ENCODE assay signal across 8 cellular contexts in genomic region chr2:186695081-186695756, GRCh38. TPM values are rescaled to one million over a fixed set of nuclear protein-coding genes. Genes with fewer than 3 reads are reported as not detected.
DNase-seq lines count a peak whose midpoint lies in the region; ATAC-seq lines count a peak whose summit lies in the region.

No MANE protein-coding gene starts in this region.

- DNase-seq in NCI-H446 (lab: John Stamatoyannopoulos, UW) (peak; percentile 28 to 31), NCI-H446 treated with DMSO at 0.1 percent for 48 hours (lab: John Stamatoyannopoulos, UW) (no peak), SJCRH30 (peak; percentile 54 to 75), globus pallidus (ENCODE audit: low spot score) (peak; percentile 69), skeletal muscle cell (ENCODE audit: low read depth) (no peak), activated gamma-delta T cell (lab: John Stamatoyannopoulos, UW) (no peak)

- no peaks in the 10 kb centered on the region for H3K9me3 ChIP-seq in SJCRH30 (replicated peaks)

- H3K27me3 ChIP-seq in SJCRH30 = no peaks in the 10 kb centered on the region

- peak overlapping the region; percentile 81 for H3K4me3 ChIP-seq in SJCRH30
- peak overlapping the region; percentile 80 for H3K4me3 ChIP-seq in skeletal muscle cell (ENCODE audit: low read depth, low read length)

- H3K4me1 ChIP-seq in SJCRH30 = peaks cover 6% of the 10 kb centered on the region; the same call in 1 of the 2 replicates

- peak overlapping the region; percentile 19; the same call in 1 of the 2 replicates for H3K27ac ChIP-seq in SJCRH30

- no peaks in the 10 kb centered on the region for H3K36me3 ChIP-seq in SJCRH30

- ATAC-seq in HG03045 (IDR thresholded peaks at IDR 0.05; ENCODE audit: unreplicated experiment) = no peak
- ATAC-seq in HG02870 (IDR thresholded peaks at IDR 0.05; ENCODE audit: unreplicated experiment) = no peak

RNA-seq across cellular contexts. Expression of gene FAM171B, which starts 1.4 kb away (rescaled TPM):
- 43.3 and 46.2 TPM in 2 replicates for total RNA-seq in SJCRH30 (2014; rRNA removed; shearing (Covaris generic))

Comparison
In these comparisons a context has a peak if more than half of its experiments do, and no peak if none do; other contexts are left out.
1. DNase-seq: peak in NCI-H446 (2 of 2), SJCRH30 (2 of 2) and globus pallidus (single experiment); none in NCI-H446 treated with DMSO at 0.1 percent for 48 hours (single experiment), skeletal muscle cell (single experiment) and activated gamma-delta T cell (single experiment).